Comparison of ENCODE assay signal across 8 cellular contexts in the genomic region with DNA sequence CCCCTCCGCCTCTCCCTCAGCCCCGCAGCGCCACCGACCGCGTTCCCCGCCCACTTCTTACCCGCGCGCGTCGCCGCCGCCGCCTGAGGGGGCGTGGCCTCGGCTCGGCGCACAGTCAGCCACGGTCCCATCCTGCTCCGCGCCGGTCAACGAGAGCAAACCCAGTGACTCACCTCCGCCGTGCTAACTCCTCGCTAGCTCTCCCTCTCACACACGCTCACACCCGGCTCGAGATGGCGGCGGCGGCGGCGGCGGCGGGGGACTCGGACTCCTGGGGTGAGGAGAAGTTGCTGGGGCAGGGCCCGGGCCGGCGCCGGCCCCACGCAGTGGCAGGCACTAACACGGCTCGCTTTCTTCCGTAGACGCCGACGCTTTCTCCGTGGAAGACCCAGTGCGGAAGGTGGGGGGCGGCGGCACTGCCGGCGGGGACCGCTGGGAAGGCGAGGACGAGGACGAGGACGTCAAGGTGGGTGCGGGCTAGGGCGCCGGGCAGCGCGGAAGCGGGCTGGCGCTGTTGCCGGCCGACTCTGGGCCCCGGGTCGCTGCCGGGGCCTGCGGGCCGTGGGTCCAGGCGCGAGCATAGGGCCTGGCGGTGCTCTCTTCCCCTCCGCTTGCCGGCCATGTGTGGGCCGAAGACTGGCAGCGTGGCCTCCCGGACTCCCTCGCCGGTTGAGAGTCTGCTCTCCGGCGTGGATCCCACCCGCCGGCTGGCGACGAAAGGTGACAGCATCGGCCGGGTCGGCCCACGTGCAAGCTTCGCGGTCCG. TPM values are rescaled to one million over a fixed set of nuclear protein-coding genes. Genes with fewer than 3 reads are reported as not detected.
DNase-seq lines count a peak whose midpoint lies in the region; ATAC-seq and TF ChIP-seq lines count a peak whose summit lies in the region.

Gene EIF3J (plus strand): TSS at position 186 of the 766 bp plus-strand sequence. CDS start 48 bp downstream, at position 234.

- TF ChIP-seq CTCF in CD8-positive, alpha-beta T cell (IDR thresholded peaks at IDR 0.05) = no peak

- intact Hi-C loops in CD8-positive, alpha-beta T cell (cut with DNase I, micrococcal nuclease) = loop anchor here (1.0 to 10.0 kb wide), 14 partner anchors 8 to 1045 kb away; partner anchors contain the start of genes CTDSPL2 (in 2 of the 2), GOLM2 (in 2 of the 2), MFAP1 (in 2 of the 2) and WDR76 (in 2 of the 2)

- peak within 1 kb of the TSS; percentile 53 for H4K91ac ChIP-seq in mesenchymal stem cell (ENCODE audit: low read length)

- H3K23ac ChIP-seq in mesenchymal stem cell (ENCODE audit: low read length in 2 of 2) = peak within 1 kb of the TSS in 1 of 2 experiments; percentile 94

- H3K79me1 ChIP-seq in mesenchymal stem cell (replicated peaks; ENCODE audit: low read length, poor library complexity, severe bottlenecking) = peaks cover 8% of the 10 kb centered on the region

- H3K4me3 Mint-ChIP-seq in CD8-positive, alpha-beta T cell = peak within 1 kb of the TSS; percentile 95

- H3K4ac ChIP-seq in mesenchymal stem cell (ENCODE audit: low read depth in 1 of 2, low read length in 2 of 2) = peak within 1 kb of the TSS; percentile 20 to 91

- peaks cover 42% of the 10 kb centered on the region for H3K4me1 ChIP-seq in CD8-positive, alpha-beta T cell (ENCODE audit: insufficient read depth, low read length)
- H3K4me1 ChIP-seq in effector memory CD4-positive, alpha-beta T cell (ENCODE audit: control insufficient read depth, insufficient read depth, low read length, poor library complexity, severe bottlenecking) = peaks cover 10% of the 10 kb centered on the region
- H3K4me1 ChIP-seq in mesenchymal stem cell (ENCODE audit: control insufficient read depth, insufficient read depth, low read depth, low read length) = peaks cover 11% of the 10 kb centered on the region

- peak within 1 kb of the TSS; percentile 78 for H3K4me2 ChIP-seq in mesenchymal stem cell (ENCODE audit: low read length, poor library complexity, severe bottlenecking)

- peak within 1 kb of the TSS in 1 of 2 experiments; percentile 21 for H2BK12ac ChIP-seq in mesenchymal stem cell (ENCODE audit: low read length in 2 of 2)

- H3K27ac ChIP-seq in CD8-positive, alpha-beta T cell (ENCODE audit: low read depth, low read length) = peak within 1 kb of the TSS; percentile 85
- H3K27ac ChIP-seq in effector memory CD4-positive, alpha-beta T cell (ENCODE audit: insufficient read depth, low read length, poor library complexity, severe bottlenecking) = peak within 1 kb of the TSS; percentile 97
- H3K27ac ChIP-seq in mesenchymal stem cell (ENCODE audit: low read length, poor library complexity, severe bottlenecking) = peak within 1 kb of the TSS; percentile 97

- POLR2A ChIA-PET in CD8-positive, alpha-beta T cell (lab: Charles Lee) = interaction anchor here (0.6 to 1.9 kb wide), 16 partner anchors 8 to 865 kb away, joined by 3 to 12 read pairs (median 3); partner anchors contain the start of genes B2M, CTDSPL2, PATL2 and SPG11

- CTCF ChIA-PET in CD8-positive, alpha-beta T cell (lab: Charles Lee) = interaction anchor here (1.0 to 2.2 kb wide), 2 partner anchors 10 to 13 kb away, joined by 5 to 7 read pairs; no protein-coding TSS in a partner anchor

- no peaks in the 10 kb centered on the region for H3K27me3 Mint-ChIP-seq in CD8-positive, alpha-beta T cell (ENCODE audit: low read depth)

- no peaks in the 10 kb centered on the region for H3K9me3 Mint-ChIP-seq in CD8-positive, alpha-beta T cell

- peak within 1 kb of the TSS; percentile 78 for H4K8ac ChIP-seq in mesenchymal stem cell (ENCODE audit: low read length)

- H2BK120ac ChIP-seq in mesenchymal stem cell (ENCODE audit: low read depth, low read length) = peak within 1 kb of the TSS; percentile 71

- peak within 1 kb of the TSS; percentile 92 to 93 for H3K18ac ChIP-seq in mesenchymal stem cell (ENCODE audit: low read depth in 1 of 2, low read length in 2 of 2)

- ATAC-seq in CD8-positive, alpha-beta T cell = peak; percentile 88
- ATAC-seq in GM19467 (IDR thresholded peaks at IDR 0.05; ENCODE audit: unreplicated experiment) = peak; percentile 65

- H3K27ac Mint-ChIP-seq in CD8-positive, alpha-beta T cell = peak within 1 kb of the TSS; percentile 96

- H2AK5ac ChIP-seq in mesenchymal stem cell (ENCODE audit: low read length, severe bottlenecking) = peak within 1 kb of the TSS; percentile 31

- peak within 1 kb of the TSS in 1 of 2 experiments; percentile 97 for H3K14ac ChIP-seq in mesenchymal stem cell (ENCODE audit: low read length in 2 of 2)

- no peaks in the 10 kb centered on the region for H3K36me3 ChIP-seq in CD8-positive, alpha-beta T cell (ENCODE audit: insufficient read depth, low read length)
- peaks cover 7% of the 10 kb centered on the region for H3K36me3 ChIP-seq in effector memory CD4-positive, alpha-beta T cell (ENCODE audit: control insufficient read depth, insufficient read depth, low read length)
- H3K36me3 ChIP-seq in mesenchymal stem cell (ENCODE audit: control insufficient read depth in 1 of 2, insufficient read depth in 2 of 2, low read depth in 1 of 2, low read length in 2 of 2) = peaks cover 12 to 40% of the 10 kb centered on the region in 2 experiments

- peak within 1 kb of the TSS; percentile 54 for H2AFZ ChIP-seq in mesenchymal stem cell (ENCODE audit: low read depth, low read length)

- 2% methylated on average over 47 of the region's 97 CpGs for WGBS in mesenchymal stem cell

- no peaks in the 10 kb centered on the region for H3K9me3 ChIP-seq in CD8-positive, alpha-beta T cell (ENCODE audit: low read length)
- H3K9me3 ChIP-seq in effector memory CD4-positive, alpha-beta T cell (ENCODE audit: control insufficient read depth, low read length) = no peaks in the 10 kb centered on the region
- no peaks in the 10 kb centered on the region for H3K9me3 ChIP-seq in mesenchymal stem cell (ENCODE audit: control insufficient read depth, low read length)

- peak within 1 kb of the TSS; percentile 92 for H2BK15ac ChIP-seq in mesenchymal stem cell (ENCODE audit: low read depth, poor library complexity, severe bottlenecking)

- H3K36me3 Mint-ChIP-seq in CD8-positive, alpha-beta T cell = peaks cover 36% of the 10 kb centered on the region

- H3K4me1 Mint-ChIP-seq in CD8-positive, alpha-beta T cell (ENCODE audit: low read depth) = peaks cover 54% of the 10 kb centered on the region

- peak; percentile 88 to 96 (median 94) for DNase-seq in CD8-positive, alpha-beta T cell
- DNase-seq in HS-27A (ENCODE audit: low read depth) (peak; percentile 88), mesenchymal stem cell (peak; percentile 97)
- DNase-seq in NK-92 treated with Interleukin-12 subunit alpha and Interleukin-12 subunit beta, amount 100 ng/mL, for 24 hours (lab: John Stamatoyannopoulos, UW) = peak; percentile 95
- peak; percentile 87 to 90 for DNase-seq in activated CD8-positive, alpha-beta memory T cell treated with anti-CD3 and anti-CD28 coated beads for 4 hours (ENCODE audit: low read depth in 2 of 2)
- DNase-seq in effector memory CD4-positive, alpha-beta T cell = peak; percentile 91 to 92 (median 91)
- peak; percentile 87 for DNase-seq in stimulated activated CD8-positive, alpha-beta memory T cell treated with anti-CD3 and anti-CD28 coated beads, Interleukin-12 subunit alpha, Interleukin-12 subunit beta, amount 100 ng/mL, for 24 hours (ENCODE audit: extremely low read depth)

- peak within 1 kb of the TSS; percentile 84 for H2BK5ac ChIP-seq in mesenchymal stem cell (ENCODE audit: low read depth, low read length, poor library complexity, severe bottlenecking)

- H3K9ac ChIP-seq in mesenchymal stem cell (ENCODE audit: low read length) = peak within 1 kb of the TSS; percentile 98

- H3K27me3 ChIP-seq in CD8-positive, alpha-beta T cell (ENCODE audit: insufficient read depth, low read length) = no peaks in the 10 kb centered on the region
- no peaks in the 10 kb centered on the region for H3K27me3 ChIP-seq in effector memory CD4-positive, alpha-beta T cell (replicated peaks; ENCODE audit: control insufficient read depth, insufficient read depth, low read length, poor library complexity, severe bottlenecking)
- H3K27me3 ChIP-seq in mesenchymal stem cell (ENCODE audit: control insufficient read depth in 1 of 2, insufficient read depth in 1 of 2, low read length in 2 of 2) = no peaks in the 10 kb centered on the region

- peak within 1 kb of the TSS; percentile 83 for H3K4me3 ChIP-seq in CD8-positive, alpha-beta T cell (ENCODE audit: low read depth, low read length)
- H3K4me3 ChIP-seq in effector memory CD4-positive, alpha-beta T cell (ENCODE audit: insufficient read depth, low read depth, low read length, poor library complexity, severe bottlenecking) = peak within 1 kb of the TSS; percentile 98
- H3K4me3 ChIP-seq in mesenchymal stem cell (ENCODE audit: insufficient read depth in 1 of 2, low read depth in 1 of 2, low read length in 2 of 2) = peak within 1 kb of the TSS; percentile 88 to 93

RNA-seq across cellular contexts. Expression of gene EIF3J, which starts in this region (rescaled TPM):
- total RNA-seq in CD8-positive, alpha-beta T cell = 10 to 100 TPM; 63.7 to 68.9 TPM
- polyA plus RNA-seq in mesenchymal stem cell (2013, experiment 1 of 2) = 46.4 TPM
- 48.4 TPM for polyA plus RNA-seq in mesenchymal stem cell (2013, experiment 2 of 2)

Comparison
In these comparisons a context has a peak if more than half of its experiments do, and no peak if none do; other contexts are left out.
1. Peak in every context shown above with its lines: DNase-seq, ATAC-seq, H3K4me3 ChIP-seq and H3K27ac ChIP-seq.